23 cellular contexts compared by ENCODE assay signal in the genomic region with DNA sequence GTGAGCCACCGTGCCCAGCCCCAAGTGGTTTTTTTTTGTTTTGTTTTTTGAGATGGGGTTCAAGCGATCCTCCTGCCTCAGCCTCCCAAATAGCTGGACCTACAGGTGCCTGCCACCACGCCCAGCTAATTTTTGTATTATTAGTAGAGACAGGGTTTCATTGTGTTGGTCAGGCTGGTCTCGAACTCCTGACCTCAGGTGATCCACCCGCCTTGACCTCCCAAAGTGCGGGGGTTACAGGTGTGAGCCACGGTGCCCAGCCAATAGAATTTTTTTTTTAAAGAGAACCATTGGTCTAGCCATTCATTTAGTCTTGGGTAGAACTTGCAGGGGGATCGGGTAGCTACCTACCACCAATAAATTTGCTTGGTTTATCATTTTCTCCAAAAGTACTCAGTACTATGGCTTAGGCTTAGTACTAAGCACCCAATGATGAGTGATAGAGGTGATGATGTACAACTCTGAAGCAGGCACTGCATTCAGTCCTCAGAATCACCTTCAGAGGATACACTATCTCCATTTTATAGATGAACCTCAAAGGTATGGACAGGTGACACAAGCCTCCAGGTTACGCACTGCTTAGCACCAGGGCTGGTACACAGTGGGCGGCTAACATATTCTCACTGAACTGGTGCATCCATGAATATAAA. TPM values are rescaled to one million over a fixed set of nuclear protein-coding genes. Genes with fewer than 3 reads are reported as not detected.
"Had no signal": no experiment of that assay in that cellular context is flagged by ENCODE, and none has a peak within 500 bp of the region (broad histone marks: within the 10 kb centered on the region; RNA-seq: fewer than 3 reads in every experiment).

No MANE protein-coding gene starts in this region.

- H3K36me3 ChIP-seq: colonic mucosa, esophagus squamous epithelium, uterus had no signal

- H3K9me3 ChIP-seq: colonic mucosa, esophagus squamous epithelium, neutrophil, tibial artery, upper lobe of left lung, uterus had no signal

- H3K4me1 ChIP-seq: colonic mucosa, uterus had no signal

- H3K4me3 ChIP-seq: colonic mucosa, esophagus squamous epithelium, lung, tibial artery, upper lobe of left lung, uterus had no signal

- H3K27me3 ChIP-seq: colonic mucosa, foreskin keratinocyte, tibial artery, upper lobe of left lung, uterus had no signal

- ATAC-seq: left colon; stimulated activated effector memory CD8-positive, alpha-beta T cell treated with anti-CD3 and anti-CD28 coated beads, Interleukin-12 subunit alpha, Interleukin-12 subunit beta, amount 100 ng/mL, for 72 hours had no signal

- H3K27ac ChIP-seq: colonic mucosa, foreskin keratinocyte, neutrophil, tibial artery, upper lobe of left lung, uterus had no signal

- DNase-seq: colonic mucosa; dermis blood vessel endothelial cell; esophagus squamous epithelium; foreskin keratinocyte; head of caudate nucleus; hippocampal formation; left colon; left ventricle myocardium superior; mesendoderm; naive thymus-derived CD4-positive, alpha-beta T cell; nephron progenitor cell; stimulated activated CD4-positive, alpha-beta T cell treated with anti-CD3 and anti-CD28 coated beads, Interleukin-4, amount 100 ng/mL, for 1 hour; stimulated activated CD8-positive, alpha-beta memory T cell treated with anti-CD3 and anti-CD28 coated beads, Interleukin-4, amount 100 ng/mL, for 48 hours; tibial artery; upper lobe of left lung; uterus had no signal

RNA-seq across cellular contexts. Expression of a gene that starts 12.9 kb away (rescaled TPM):
- total RNA-seq: colonic mucosa, dermis blood vessel endothelial cell, epithelial cell of proximal tubule, esophagus squamous epithelium, foreskin keratinocyte, kidney epithelial cell, left colon, left ventricle myocardium superior, osteocyte, pulmonary artery endothelial cell had no signal
- polyA plus RNA-seq: foreskin keratinocyte had no signal
